In genomic region chr11:12655842-12656241, GRCh38 we compare ENCODE assay signal across 34 cellular contexts.
"Had no signal": no experiment of that assay in that cellular context is flagged by ENCODE, and none has a peak within 500 bp of the region (broad histone marks: within the 10 kb centered on the region; RNA-seq: fewer than 3 reads in every experiment).

No MANE protein-coding gene starts in this region.

- DNase-seq: activated B cell treated with CpG ODN at 0.5 μM for 24 hours; activated CD4-positive, alpha-beta memory T cell treated with anti-CD3 and anti-CD28 coated beads for 36 hours; activated CD4-positive, alpha-beta T cell treated with anti-CD3 and anti-CD28 coated beads for 4 hours; activated CD4-positive, alpha-beta T cell treated with anti-CD3 and anti-CD28 coated beads, Interleukin-2, amount 10 ng/mL, durations not matched to agents 24 days and 14 days; activated CD4-positive, alpha-beta T cell treated with anti-CD3 and anti-CD28 coated beads, Interleukin-2, amount 50 U/mL, for 1 hour; activated CD4-positive, alpha-beta T cell treated with anti-CD3 and anti-CD28 coated beads, Interleukin-2, amount 50 U/mL, for 4 hours; activated CD4-positive, CD25-positive, alpha-beta regulatory T cell treated with anti-CD3 and anti-CD28 coated beads, Interleukin-2, amount 50 U/mL, for 72 hours; activated CD8-positive, alpha-beta memory T cell treated with anti-CD3 and anti-CD28 coated beads, Interleukin-2, amount 50 U/mL, for 4 hours; activated CD8-positive, alpha-beta T cell treated with anti-CD3 and anti-CD28 coated beads for 36 hours; activated effector memory CD4-positive, alpha-beta T cell treated with anti-CD3 and anti-CD28 coated beads, Interleukin-2, amount 50 U/mL, for 16 hours; activated gamma-delta T cell treated with Interleukin-2 at 50 U/mL for 16 hours; activated naive CD4-positive, alpha-beta T cell; activated naive CD4-positive, alpha-beta T cell treated with anti-CD3 and anti-CD28 coated beads for 36 hours; activated naive CD4-positive, alpha-beta T cell treated with anti-CD3 and anti-CD28 coated beads, Interleukin-2, amount 50 U/mL, for 16 hours; activated naive CD8-positive, alpha-beta T cell treated with anti-CD3 and anti-CD28 coated beads for 36 hours; activated T-cell treated with anti-CD3 and anti-CD28 coated beads for 4 hours; activated T-cell treated with anti-CD3 and anti-CD28 coated beads, Interleukin-2, amount 50 U/mL, for 1 hour; activated T-cell treated with anti-CD3 and anti-CD28 coated beads, Interleukin-2, amount 50 U/mL, for 4 hours; activated T-cell treated with anti-CD3 and anti-CD28 coated beads, Interleukin-2, amount 50 U/mL, for 72 hours; adrenal gland; amniotic stem cell; aorta; body of pancreas; brain microvascular endothelial cell; caudate nucleus; cerebellar nuclear complex; colonic mucosa; T-helper 2 cell; T-helper 9 cell had no signal

- H3K27me3 ChIP-seq: adrenal gland, body of pancreas, brain microvascular endothelial cell, breast epithelium, colonic mucosa had no signal

- H3K4me3 ChIP-seq: adrenal gland, body of pancreas, breast epithelium, colonic mucosa had no signal

- H3K36me3 ChIP-seq: adrenal gland, brain microvascular endothelial cell, breast epithelium, colonic mucosa had no signal

- H3K27ac ChIP-seq: adrenal gland, body of pancreas, brain microvascular endothelial cell, breast epithelium, colonic mucosa, VCaP had no signal

- ATAC-seq: activated CD8-positive, alpha-beta T cell treated with anti-CD3 and anti-CD28 coated beads for 36 hours; activated naive CD4-positive, alpha-beta T cell treated with anti-CD3 and anti-CD28 coated beads, Interleukin-2, amount 50 U/mL, for 72 hours; activated T-cell treated with anti-CD3 and anti-CD28 coated beads, Interleukin-2, amount 50 U/mL, for 4 hours; activated T-cell treated with anti-CD3 and anti-CD28 coated beads, Interleukin-2, amount 50 U/mL, for 72 hours; activated T-helper 17 cell treated with anti-CD3 and anti-CD28 coated beads, Interleukin-2, amount 50 U/mL, for 72 hours; body of pancreas had no signal

- FAIRE-seq: astrocyte had no signal

- H3K9me3 ChIP-seq: body of pancreas, colonic mucosa had no signal

- H3K4me1 ChIP-seq: adrenal gland, body of pancreas, breast epithelium, colonic mucosa had no signal
